21 cellular contexts compared by ENCODE assay signal in the genomic region with DNA sequence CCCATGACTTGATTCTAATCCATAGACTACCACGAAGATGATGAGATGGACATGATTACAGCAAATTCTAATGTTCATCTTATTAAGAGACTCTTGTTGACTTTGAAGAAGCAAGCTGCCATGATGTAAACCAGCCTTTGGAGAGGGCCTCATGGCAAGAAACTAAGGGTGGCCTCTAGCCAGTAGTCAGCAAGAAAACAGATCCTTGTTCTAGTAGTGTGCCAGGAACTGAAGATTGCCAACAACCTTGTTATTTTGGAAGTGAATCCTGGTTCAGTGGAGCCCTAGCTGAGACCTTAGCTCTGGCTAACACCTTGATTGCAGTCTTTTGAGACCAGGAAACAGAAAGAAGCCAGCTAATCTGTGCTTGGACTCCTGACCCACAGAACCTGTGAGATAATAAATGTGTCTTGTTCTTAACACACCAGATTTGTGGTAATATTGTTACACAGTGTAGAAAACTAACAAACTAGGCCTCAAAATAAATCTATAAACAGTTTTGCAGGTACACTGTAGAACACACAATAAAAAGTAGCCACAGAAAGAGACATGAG. TPM values are rescaled to one million over a fixed set of nuclear protein-coding genes. Genes with fewer than 3 reads are reported as not detected.
"Had no signal": no experiment of that assay in that cellular context is flagged by ENCODE, and none has a peak within 500 bp of the region (broad histone marks: within the 10 kb centered on the region; RNA-seq: fewer than 3 reads in every experiment).

No MANE protein-coding gene starts in this region.

- H3K4me1 Mint-ChIP-seq: activated CD4-positive, alpha-beta T cell treated with anti-CD3 and anti-CD28 coated beads, Interleukin-2, amount 10 ng/mL, durations not matched to agents 24 days and 14 days; brain; neural progenitor cell had no signal

- H2AFZ ChIP-seq: neural progenitor cell had no signal

- DNase-seq: activated CD4-positive, alpha-beta T cell treated with anti-CD3 and anti-CD28 coated beads, Interleukin-2, amount 10 ng/mL, durations not matched to agents 24 days and 14 days; activated CD4-positive, CD25-positive, alpha-beta regulatory T cell; activated CD8-positive, alpha-beta memory T cell treated with anti-CD3 and anti-CD28 coated beads, Interleukin-2, amount 50 U/mL, for 48 hours; activated CD8-positive, alpha-beta T cell treated with anti-CD3 and anti-CD28 coated beads, Interleukin-2, amount 10 ng/mL, durations not matched to agents 7 days and 5 days; activated gamma-delta T cell; activated T-cell treated with anti-CD3 and anti-CD28 coated beads, Interleukin-2, amount 50 U/mL, for 72 hours; effector CD8-positive, alpha-beta T cell; left lung; mesenchymal stem cell; ovary; stimulated activated CD4-positive, alpha-beta T cell treated with anti-CD3 and anti-CD28 coated beads, Interleukin-4, amount 100 ng/mL, for 4 hours; stimulated activated CD8-positive, alpha-beta memory T cell treated with anti-CD3 and anti-CD28 coated beads, Interleukin-4, amount 100 ng/mL, for 48 hours; stimulated activated naive CD8-positive, alpha-beta T cell treated with anti-CD3 and anti-CD28 coated beads, Interleukin-15, Interleukin-2, amounts not matched to agents 100 U/mL and 50 U/mL, for 24 hours; trophoblast cell had no signal

- H3K27ac Mint-ChIP-seq: activated CD4-positive, alpha-beta T cell treated with anti-CD3 and anti-CD28 coated beads, Interleukin-2, amount 10 ng/mL, durations not matched to agents 24 days and 14 days; activated CD8-positive, alpha-beta T cell treated with anti-CD3 and anti-CD28 coated beads, Interleukin-2, amount 10 ng/mL, durations not matched to agents 7 days and 5 days; activated naive CD8-positive, alpha-beta T cell; activated T-cell treated with anti-CD3 and anti-CD28 coated beads, Interleukin-2, amount 50 U/mL, for 72 hours; neural progenitor cell; T-helper 2 cell treated with Interferon-gamma antibody and Interleukin-4, amounts not matched to agents 5 μg/mL and 100 μg/mL, for 36 hours had no signal

- H3K4me3 Mint-ChIP-seq: activated CD4-positive, alpha-beta T cell treated with anti-CD3 and anti-CD28 coated beads, Interleukin-2, amount 10 ng/mL, durations not matched to agents 24 days and 14 days; activated CD8-positive, alpha-beta T cell treated with anti-CD3 and anti-CD28 coated beads, Interleukin-2, amount 10 ng/mL, durations not matched to agents 7 days and 5 days; activated naive CD8-positive, alpha-beta T cell; activated T-cell treated with anti-CD3 and anti-CD28 coated beads, Interleukin-2, amount 50 U/mL, for 72 hours; brain; neural progenitor cell; T-helper 2 cell treated with Interferon-gamma antibody and Interleukin-4, amounts not matched to agents 5 μg/mL and 100 μg/mL, for 36 hours had no signal

- H3K9me3 Mint-ChIP-seq: activated CD4-positive, alpha-beta T cell treated with anti-CD3 and anti-CD28 coated beads, Interleukin-2, amount 10 ng/mL, durations not matched to agents 24 days and 14 days; activated T-cell treated with anti-CD3 and anti-CD28 coated beads, Interleukin-2, amount 50 U/mL, for 72 hours; brain; neural progenitor cell; T-helper 2 cell treated with Interferon-gamma antibody and Interleukin-4, amounts not matched to agents 5 μg/mL and 100 μg/mL, for 36 hours had no signal

- H3K4me1 ChIP-seq: neural progenitor cell, SJSA1 had no signal

- H3K4me2 ChIP-seq: neural progenitor cell had no signal

- H3K27me3 Mint-ChIP-seq: activated CD4-positive, alpha-beta T cell treated with anti-CD3 and anti-CD28 coated beads, Interleukin-2, amount 10 ng/mL, durations not matched to agents 24 days and 14 days; activated naive CD8-positive, alpha-beta T cell; brain had no signal

- ATAC-seq: activated CD8-positive, alpha-beta T cell treated with anti-CD3 and anti-CD28 coated beads, Interleukin-2, amount 10 ng/mL, durations not matched to agents 7 days and 5 days; activated T-cell treated with anti-CD3 and anti-CD28 coated beads, Interleukin-2, amount 50 U/mL, for 72 hours; left lung had no signal

- H3K36me3 ChIP-seq: ovary, SJSA1 had no signal

- H3K9ac ChIP-seq: neural progenitor cell had no signal

- H3K4me3 ChIP-seq: left lung, neural progenitor cell, ovary, SJSA1, skin epidermis had no signal

- H3K27me3 ChIP-seq: left lung, neural progenitor cell, ovary, SJSA1 had no signal

- H3K27ac ChIP-seq: left lung, neural progenitor cell, ovary, SJSA1, skin epidermis had no signal

- H3K9me3 ChIP-seq: left lung, ovary, SJSA1 had no signal

RNA-seq across cellular contexts. Expression of gene CFAP210, which starts 10.0 kb away (rescaled TPM):
- total RNA-seq: activated CD4-positive, alpha-beta T cell treated with anti-CD3 and anti-CD28 coated beads, Interleukin-2, amount 10 ng/mL, durations not matched to agents 24 days and 14 days; activated CD8-positive, alpha-beta T cell treated with anti-CD3 and anti-CD28 coated beads, Interleukin-2, amount 10 ng/mL, durations not matched to agents 7 days and 5 days; myocyte; SJSA1 had no signal
